In the genomic region with DNA sequence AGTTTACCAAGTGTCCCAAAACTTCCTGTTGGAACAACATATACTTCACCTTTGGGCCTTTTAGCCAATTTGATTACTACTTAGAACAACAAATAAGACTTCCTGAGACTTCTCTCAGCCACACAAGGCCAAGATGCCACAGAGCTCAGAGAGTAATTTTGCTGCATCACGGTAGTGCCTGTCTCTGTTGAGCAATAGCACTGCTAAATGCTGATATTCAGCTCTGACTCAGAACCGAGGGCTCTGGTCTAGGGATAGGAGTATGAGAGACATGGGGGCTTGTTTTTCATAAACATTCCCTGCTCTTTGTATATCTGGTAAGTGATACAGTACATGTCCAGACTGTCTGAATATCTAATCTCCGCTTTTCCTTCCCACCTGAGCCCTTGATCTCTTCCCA, we compare ENCODE assay signal across 12 cellular contexts.
DNase-seq lines count a peak whose midpoint lies in the region; ATAC-seq, FAIRE-seq and TF ChIP-seq lines count a peak whose summit lies in the region.
"Had no signal": no experiment of that assay in that cellular context is flagged by ENCODE, and none has a peak within 500 bp of the region (broad histone marks: within the 10 kb centered on the region; RNA-seq: fewer than 3 reads in every experiment).

No MANE protein-coding gene starts in this region.

- TF ChIP-seq POLR2A in GM12892 (IDR thresholded peaks at IDR 0.05; ENCODE audit: low read depth, low read length) = no peak

- ATAC-seq in HG03039 (IDR thresholded peaks at IDR 0.05; ENCODE audit: unreplicated experiment) = no peak
- ATAC-seq: left ventricle myocardium superior had no signal

- FAIRE-seq in GM12892 (lab: Jason Lieb, UNC) = no peak
- FAIRE-seq: GM18507 had no signal

- DNase-seq in GM03348 (ENCODE audit: low spot score) (peak; percentile 62), NOMO-1 treated with dmso at 0.1 percent for 144 hours (lab: John Stamatoyannopoulos, UW; ENCODE audit: unreplicated experiment) (peak; percentile 62), fibroblast of gingiva (ENCODE audit: low read depth) (peak; percentile 85), renal cortical epithelial cell (ENCODE audit: low read depth) (peak; percentile 82), GM12892 (ENCODE audit: insufficient read length) (no peak), NCI-H774 (lab: John Stamatoyannopoulos, UW) (no peak)
- DNase-seq: activated T-cell treated with anti-CD3 and anti-CD28 coated beads, Interleukin-2, amount 50 U/mL, for 1 hour; esophagus squamous epithelium; left ventricle myocardium superior; NCI-H1694 treated with DMSO at 0.1 percent for 48 hours had no signal

Comparison
In these comparisons a context has a peak if more than half of its experiments do, and no peak if none do; other contexts are left out.
1. DNase-seq: peak in GM03348 (single experiment), NOMO-1 treated with dmso at 0.1 percent for 144 hours (single experiment), fibroblast of gingiva (single experiment) and renal cortical epithelial cell (single experiment); none in GM12892 (single experiment) and NCI-H774 (single experiment).